In the genomic region with DNA sequence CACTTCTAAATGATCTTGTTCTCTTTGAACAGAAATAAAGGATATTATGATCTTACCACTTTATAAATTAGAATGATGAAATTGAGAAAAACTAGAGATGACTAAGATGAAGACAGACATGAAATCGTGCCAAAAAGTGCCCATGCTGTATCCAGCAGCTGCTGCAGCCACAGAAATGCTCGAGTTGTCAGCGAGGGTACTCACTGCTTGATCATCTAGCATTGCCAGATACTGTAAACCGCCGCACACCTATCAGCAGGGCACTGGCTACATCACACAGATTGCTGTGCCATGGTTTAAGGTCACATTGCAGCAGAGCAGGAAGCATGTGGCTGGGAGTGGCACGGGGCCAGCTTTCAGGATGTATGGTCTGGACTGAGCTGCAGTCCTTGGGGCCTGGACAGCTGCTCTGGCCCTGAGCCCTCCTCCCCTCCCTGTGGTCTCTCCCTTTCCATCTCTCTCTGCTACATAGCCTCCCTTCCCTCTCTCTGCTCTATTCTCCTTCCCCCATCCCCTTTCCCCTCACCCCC, we compare ENCODE assay signal across 10 cellular contexts. TPM values are rescaled to one million over a fixed set of nuclear protein-coding genes. Genes with fewer than 3 reads are reported as not detected.
DNase-seq lines count a peak whose midpoint lies in the region; ATAC-seq, FAIRE-seq and TF ChIP-seq lines count a peak whose summit lies in the region.
"Had no signal": no experiment of that assay in that cellular context is flagged by ENCODE, and none has a peak within 500 bp of the region (broad histone marks: within the 10 kb centered on the region; RNA-seq: fewer than 3 reads in every experiment).

No MANE protein-coding gene starts in this region.

- H2BK5ac ChIP-seq in mesendoderm (ENCODE audit: low read length) = no peak overlapping the region

- H3K27me3 ChIP-seq in MM.1S (replicated peaks; ENCODE audit: insufficient read depth, low read length) (peaks cover 29% of the 10 kb centered on the region), K562 (ENCODE audit: control insufficient read depth in 2 of 2, insufficient read depth in 2 of 2, low read length in 2 of 2) (peaks cover 55 to 58% of the 10 kb centered on the region in 2 experiments), mesendoderm (ENCODE audit: insufficient read depth, low read length, poor library complexity) (no peaks in the 10 kb centered on the region)

- no peak for TF ChIP-seq EP300 in K562 (IDR thresholded peaks at IDR 0.05; ENCODE audit: low read length)

- H4K20me1 ChIP-seq in MM.1S (ENCODE audit: insufficient read depth, low read length) (no peaks in the 10 kb centered on the region), K562 (replicated peaks; ENCODE audit: control insufficient read depth, insufficient read depth, low read length) (no peaks in the 10 kb centered on the region)

- H3K4me3 ChIP-seq in MM.1S (ENCODE audit: low read length) (no peak overlapping the region), K562 (no peak overlapping the region), mucosa of descending colon (no peak overlapping the region), mesendoderm (ENCODE audit: low read length) (no peak overlapping the region)

- H3K9ac ChIP-seq in MM.1S (ENCODE audit: low read length) (no peak overlapping the region), K562 (ENCODE audit: insufficient read depth in 1 of 2, low read depth in 2 of 2, low read length in 2 of 2) (no peak overlapping the region), mesendoderm (ENCODE audit: low read length) (no peak overlapping the region)

- H2BK120ac ChIP-seq in mesendoderm (ENCODE audit: low read depth, low read length) = no peak overlapping the region

- in situ Hi-C loops in K562 (cut with MboI) = no loop called here

- POLR2A ChIA-PET in K562 (lab: Yijun Ruan, JAX) = interaction anchor here (1.6 to 7.8 kb wide), 6 partner anchors 9 to 29 kb away, joined by 4 to 80 read pairs (median 8); no protein-coding TSS in a partner anchor

- ATAC-seq in K562 = peak; percentile 24
- peak; percentile 70 for ATAC-seq in mucosa of descending colon
- no peak for ATAC-seq in GM21717 (IDR thresholded peaks at IDR 0.05; ENCODE audit: unreplicated experiment)
- ATAC-seq in HG03521 (IDR thresholded peaks at IDR 0.05; ENCODE audit: unreplicated experiment) = no peak
- ATAC-seq: HCT116 had no signal

- no peak for TF ChIP-seq RAD21 in K562 (CRISPR knock-in tag; conservative IDR thresholded peaks at IDR 0.05 in 1 of 2, IDR thresholded peaks at IDR 0.05 in 1 of 2)

- no peak for FAIRE-seq in K562 (lab: Jason Lieb, UNC)

- H3K9me2 ChIP-seq in MM.1S (replicated peaks; ENCODE audit: insufficient read depth, low read length) = no peaks in the 10 kb centered on the region

- H3K27ac ChIP-seq in MM.1S (ENCODE audit: low read length) (no peak overlapping the region), K562 (ENCODE audit: extremely low read depth, low read depth, low read length) (no peak overlapping the region), mesendoderm (ENCODE audit: low read depth, low read length) (no peak overlapping the region)

- no peak overlapping the region for H3K23ac ChIP-seq in mesendoderm (ENCODE audit: low read length)

- H4K8ac ChIP-seq in mesendoderm (ENCODE audit: low read depth, low read length) = no peak overlapping the region

- H3K9me3 ChIP-seq in MM.1S (replicated peaks; ENCODE audit: insufficient read depth, low read length) (no peaks in the 10 kb centered on the region), K562 (replicated peaks; ENCODE audit: control insufficient read depth, insufficient read depth, low read depth, low read length) (no peaks in the 10 kb centered on the region), mucosa of descending colon (no peaks in the 10 kb centered on the region)

- H3K36me3 ChIP-seq in MM.1S (replicated peaks; ENCODE audit: insufficient read depth, low read length) = no peaks in the 10 kb centered on the region
- H3K36me3 ChIP-seq in K562 (ENCODE audit: control insufficient read depth, insufficient read depth, low read length) = no peaks in the 10 kb centered on the region
- no peaks in the 10 kb centered on the region for H3K36me3 ChIP-seq in mucosa of descending colon (ENCODE audit: low read depth)
- H3K36me3 ChIP-seq in mesendoderm (ENCODE audit: control insufficient read depth, insufficient read depth, low read length) = no peaks in the 10 kb centered on the region

- no peak overlapping the region for H2AK5ac ChIP-seq in mesendoderm (ENCODE audit: low read length)

- intact Hi-C loops in K562 (cut with micrococcal nuclease) = loop anchor here (10.0 kb wide), 2 partner anchors 51 to 59 kb away; a partner anchor contains a TSS
- intact Hi-C loops in mucosa of descending colon (cut with DNase I, micrococcal nuclease) = no loop called here

- TF ChIP-seq POLR2A in K562 (conservative IDR thresholded peaks at IDR 0.05) = no peak

- peaks cover 5% of the 10 kb centered on the region for H3K9me1 ChIP-seq in K562 (ENCODE audit: control insufficient read depth, insufficient read depth, low read length)

- H2AFZ ChIP-seq in MM.1S (ENCODE audit: low read length) (no peak overlapping the region), K562 (ENCODE audit: low read depth, low read length) (no peak overlapping the region)

- CTCF ChIA-PET in K562 (lab: Yijun Ruan, JAX; ENCODE audit: low intra/inter-chr PET ratio) = no interaction called here

- H3K18ac ChIP-seq in mesendoderm (ENCODE audit: low read length) = no peak overlapping the region

- TF ChIP-seq CTCF in MM.1S (IDR thresholded peaks at IDR 0.05; ENCODE audit: low read length) (no peak), K562 (IDR thresholded peaks at IDR 0.05 in 2 of 3, conservative IDR thresholded peaks at IDR 0.05 in 1 of 3; ENCODE audit: insufficient read depth in 2 of 3, low read depth in 1 of 3, low read length in 3 of 3) (no peak), mucosa of descending colon (IDR thresholded peaks at IDR 0.05) (no peak)

- H3K79me1 ChIP-seq in mesendoderm (ENCODE audit: low read length) = no peaks in the 10 kb centered on the region

- H3F3A ChIP-seq in MM.1S (ENCODE audit: insufficient read depth, low read length) = no peaks in the 10 kb centered on the region

- no peak overlapping the region for H4K5ac ChIP-seq in mesendoderm (ENCODE audit: low read length)

- WGBS in K562 (ENCODE audit: insufficient coverage, low coverage, missing lambda C conversion rate) = 9% methylated on average over 6 of the region's 6 CpGs
- WGBS in mesendoderm (ENCODE audit: extremely low coverage, insufficient coverage, low lambda C conversion rate) = no CpG with 5 or more reads among the region's 6 CpGs

- H3K79me2 ChIP-seq in MM.1S (ENCODE audit: low read length) = no peaks in the 10 kb centered on the region
- H3K79me2 ChIP-seq in K562 (ENCODE audit: control insufficient read depth, insufficient read depth, low read length) = no peaks in the 10 kb centered on the region
- H3K79me2 ChIP-seq in mesendoderm (ENCODE audit: control insufficient read depth, insufficient read depth, low read length) = no peaks in the 10 kb centered on the region

- H2BK15ac ChIP-seq in mesendoderm (replicated peaks; ENCODE audit: low read depth) = no peak overlapping the region

- BruUV-seq in K562 (replicated peaks; lab: Mats Ljungman, UMichigan) = no TSS peak

- no peak overlapping the region for H3K4me2 ChIP-seq in MM.1S (ENCODE audit: low read depth, low read length)
- H3K4me2 ChIP-seq in K562 (ENCODE audit: insufficient read depth, low read length) = no peak overlapping the region
- no peak overlapping the region for H3K4me2 ChIP-seq in mesendoderm (ENCODE audit: low read length)

- H3K4me1 ChIP-seq in MM.1S (ENCODE audit: low read length) (peaks cover 5% of the 10 kb centered on the region; the same call in 1 of the 2 replicates), K562 (replicated peaks in 1 of 2; ENCODE audit: control insufficient read depth in 2 of 2, insufficient read depth in 2 of 2, low read length in 2 of 2) (peaks cover 15 to 23% of the 10 kb centered on the region in 2 experiments), mucosa of descending colon (ENCODE audit: low read depth) (no peaks in the 10 kb centered on the region), mesendoderm (ENCODE audit: control insufficient read depth, low read depth, low read length) (no peaks in the 10 kb centered on the region)

- H3K4ac ChIP-seq in mesendoderm (ENCODE audit: low read depth, low read length) = no peak overlapping the region

- DNase-seq in COR-L47 (lab: John Stamatoyannopoulos, UW) = peak; percentile 36
- DNase-seq in MM.1S = peak; percentile 28
- peak in 1 of 4 experiments; percentile 29 for DNase-seq in K562 (ENCODE audit: extremely low read depth in 1 of 4, low spot score in 3 of 4)
- DNase-seq in mucosa of descending colon = peak in 2 of 3 donors; percentile 52 to 66
- no peak for DNase-seq in mesendoderm
- DNase-seq in midbrain (lab: John Stamatoyannopoulos, UW) = no peak
- DNase-seq: activated naive CD8-positive, alpha-beta T cell treated with anti-CD3 and anti-CD28 coated beads, Interleukin-2, amount 10 ng/mL, durations not matched to agents 7 days and 5 days had no signal

- H3K56ac ChIP-seq in mesendoderm (ENCODE audit: low read length) = no peak overlapping the region

RNA-seq across cellular contexts. Expression of a gene that starts 51.0 kb away (rescaled TPM):
- 625 and 1,610 TPM in 2 replicates for total RNA-seq in K562 (2011; cell fraction: chromatin; rRNA removed; ENCODE audit: low replicate concordance)
- total RNA-seq in K562 (2011; cell fraction: nucleolus; rRNA removed) = 538 and 650 TPM in 2 replicates
- total RNA-seq in K562 (2011; cell fraction: nucleoplasm; rRNA removed) = 407 and 495 TPM in 2 replicates
- total RNA-seq in K562 (2014; rRNA removed) (116 and 125 TPM in 2 replicates), K562 (2014; rRNA removed; fragmentation: Illumina TruSeq; extraction: Trizol) (92.5 and 94.6 TPM in 2 replicates), K562 (2015; rRNA removed; fragmentation: Illumina TruSeq; extraction: Trizol) (28.1 and 34.9 TPM in 2 replicates), K562 (2021) (177 and 195 TPM in 2 replicates), mucosa of descending colon (10 to 100 TPM in 1 of 3 donors, 1 to 10 TPM in 2; 1.2 to 17.8 (median 2.7) TPM)
- polyA plus RNA-seq in K562 (2011; rRNA removed) (119 and 238 TPM in 2 replicates), K562 (2014; fragmentation: Illumina TruSeq; extraction: Trizol) (135 and 164 TPM in 2 replicates), K562 (2014; fragmentation: Nextera tagmentation; extraction: Ambion mirVana) (1 to 10 TPM in 1 of 2 experiments, under 1 TPM in 1; 0.03 to 1.9 TPM), K562 (2014; rRNA removed) (129 and 135 TPM in 2 replicates)
- 143 and 156 TPM in 2 replicates for polyA plus RNA-seq in K562 (2011; cell fraction: cytosol; rRNA removed)
- 671 and 957 TPM in 2 replicates for polyA plus RNA-seq in K562 (2011; cell fraction: nucleus; rRNA removed)
- polyA plus RNA-seq in K562 (2012) = 122 and 123 TPM in 2 replicates
- polyA minus RNA-seq in K562 (2011; rRNA and poly(A)+ RNA removed) = 306 and 458 TPM in 2 replicates
- polyA minus RNA-seq in K562 (2011; cell fraction: cytosol; rRNA and poly(A)+ RNA removed) = 83.2 and 205 TPM in 2 replicates
- polyA minus RNA-seq in K562 (2011; cell fraction: nucleus; rRNA and poly(A)+ RNA removed) = 284 and 666 TPM in 2 replicates
- 6.2 TPM for polyA plus RNA-seq in mesendoderm (2013, experiment 1 of 2)
- polyA plus RNA-seq in mesendoderm (2013, experiment 2 of 2) = 5.7 TPM
- total RNA-seq: activated naive CD8-positive, alpha-beta T cell treated with anti-CD3 and anti-CD28 coated beads, Interleukin-2, amount 10 ng/mL, durations not matched to agents 7 days and 5 days had no signal

RNA-seq across cellular contexts. Expression of a gene that starts 60.0 kb away (rescaled TPM):
- 12.5 and 89.3 TPM in 2 replicates for total RNA-seq in K562 (2011; cell fraction: chromatin; rRNA removed; ENCODE audit: low replicate concordance)
- total RNA-seq in K562 (2011; cell fraction: nucleolus; rRNA removed) = 145 and 149 TPM in 2 replicates
- total RNA-seq in K562 (2011; cell fraction: nucleoplasm; rRNA removed) = 44.7 and 52.3 TPM in 2 replicates
- total RNA-seq in K562 (2014; rRNA removed) = 85.2 and 90.0 TPM in 2 replicates
- 2.1 and 2.8 TPM in 2 replicates for total RNA-seq in K562 (2014; rRNA removed; fragmentation: Illumina TruSeq; extraction: Trizol)
- 1.6 and 5.2 TPM in 2 replicates for total RNA-seq in K562 (2015; rRNA removed; fragmentation: Illumina TruSeq; extraction: Trizol)
- 139 and 162 TPM in 2 replicates for total RNA-seq in K562 (2021)
- polyA plus RNA-seq in K562 (2011; rRNA removed) = 9.2 and 33.6 TPM in 2 replicates
- 60.0 and 286 TPM in 2 replicates for polyA plus RNA-seq in K562 (2011; cell fraction: cytosol; rRNA removed)
- 103 and 165 TPM in 2 replicates for polyA plus RNA-seq in K562 (2011; cell fraction: nucleus; rRNA removed)
- polyA plus RNA-seq in K562 (2012) = 49.9 and 97.0 TPM in 2 replicates
- polyA plus RNA-seq in K562 (2014; fragmentation: Illumina TruSeq; extraction: Trizol) = 1.6 and 15.2 TPM in 2 replicates
- 1 to 10 TPM in 1 of 2 experiments, under 1 TPM in 1; 0.69 to 1.1 TPM for polyA plus RNA-seq in K562 (2014; fragmentation: Nextera tagmentation; extraction: Ambion mirVana)
- polyA plus RNA-seq in K562 (2014; rRNA removed) = 110 and 150 TPM in 2 replicates
- 2.4 and 2.8 TPM in 2 replicates for polyA minus RNA-seq in K562 (2011; rRNA and poly(A)+ RNA removed)
- 43.2 and 113 TPM in 2 replicates for polyA minus RNA-seq in K562 (2011; cell fraction: cytosol; rRNA and poly(A)+ RNA removed)
- 19.4 and 37.3 TPM in 2 replicates for polyA minus RNA-seq in K562 (2011; cell fraction: nucleus; rRNA and poly(A)+ RNA removed)
- 1 to 10 TPM in 1 of 3 donors, under 1 TPM in 2; 0.34 to 1.5 (median 0.41) TPM for total RNA-seq in mucosa of descending colon
- 0.52 TPM for polyA plus RNA-seq in mesendoderm (2013, experiment 1 of 2)
- polyA plus RNA-seq in mesendoderm (2013, experiment 2 of 2) = 0.45 TPM
- total RNA-seq: activated naive CD8-positive, alpha-beta T cell treated with anti-CD3 and anti-CD28 coated beads, Interleukin-2, amount 10 ng/mL, durations not matched to agents 7 days and 5 days had no signal

Comparison
In these comparisons a context has a peak if more than half of its experiments do, and no peak if none do; other contexts are left out.
1. DNase-seq: peak in COR-L47 (single experiment), MM.1S (single experiment) and mucosa of descending colon (2 of 3); none in mesendoderm (single experiment) and midbrain (single experiment).
2. ATAC-seq: peak in K562 (single experiment) and mucosa of descending colon (single experiment); none in GM21717 (single experiment) and HG03521 (single experiment).